Comparison of ENCODE assay signal across 16 cellular contexts in the genomic region with DNA sequence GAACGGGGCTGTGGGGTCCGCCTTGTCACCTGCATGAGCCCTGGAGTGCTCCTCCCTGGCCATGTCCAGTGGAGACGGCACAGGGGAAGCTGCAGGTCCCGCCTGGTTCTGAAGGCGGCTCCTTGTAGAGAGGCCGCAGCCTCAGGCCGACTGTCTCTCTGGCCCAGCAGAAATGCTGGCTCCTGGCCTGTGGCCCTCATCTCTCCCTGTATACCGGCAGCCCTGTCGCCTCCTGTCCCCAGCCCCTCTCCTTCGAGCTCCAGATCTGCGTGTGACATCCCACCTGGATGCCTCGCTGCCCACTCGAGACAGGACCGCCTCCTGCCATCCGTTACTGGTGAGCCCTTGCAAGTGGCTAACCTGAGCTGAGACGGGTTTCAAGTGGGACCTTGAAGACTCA.
DNase-seq lines count a peak whose midpoint lies in the region; ATAC-seq, FAIRE-seq and TF ChIP-seq lines count a peak whose summit lies in the region.
"Had no signal": no experiment of that assay in that cellular context is flagged by ENCODE, and none has a peak within 500 bp of the region (broad histone marks: within the 10 kb centered on the region; RNA-seq: fewer than 3 reads in every experiment).

No MANE protein-coding gene starts in this region.

- no peak for ATAC-seq in Right ventricle myocardium inferior
- ATAC-seq in left cardiac atrium: peak; percentile 26 to 36
- ATAC-seq in HG02852 (IDR thresholded peaks at IDR 0.05; ENCODE audit: unreplicated experiment): no peak
- no peak for ATAC-seq in PC-3

- H3K9ac ChIP-seq in kidney (ENCODE audit: low read length in 2 of 2): no peak overlapping the region
- no peak overlapping the region for H3K9ac ChIP-seq in PC-3 (ENCODE audit: low read length)
- H3K9ac ChIP-seq: BLaER1 treated with 17β-estradiol and CSF1 and Interleukin-3, amounts not matched to agents 10 nM and 100 nM; GM23248 had no signal

- POLR2A ChIA-PET in PC-3 (lab: Charles Lee; ENCODE audit: unreplicated experiment): no interaction called here

- H3K9me2 ChIP-seq in PC-3 (replicated peaks; ENCODE audit: low read length): no peaks in the 10 kb centered on the region

- no peaks in the 10 kb centered on the region for H4K20me1 ChIP-seq in PC-3 (ENCODE audit: low read length)

- H3K4me2 ChIP-seq in PC-3 (ENCODE audit: low read length): no peak overlapping the region

- TF ChIP-seq CTCF in kidney (IDR thresholded peaks at IDR 0.05; ENCODE audit: borderline replicate concordance, extremely low read depth, insufficient read depth): no peak
- TF ChIP-seq CTCF in PC-3 (conservative IDR thresholded peaks at IDR 0.05; ENCODE audit: low read depth, low read length): no peak

- H3K9me3 ChIP-seq in kidney (ENCODE audit: control insufficient read depth in 1 of 2, low read length in 2 of 2): no peaks in the 10 kb centered on the region
- H3K9me3 ChIP-seq in PC-3 (ENCODE audit: low read length): no peaks in the 10 kb centered on the region
- H3K9me3 ChIP-seq: BLaER1 treated with 17β-estradiol and CSF1 and Interleukin-3, amounts not matched to agents 10 nM and 100 nM had no signal

- H3K4me1 ChIP-seq in kidney (ENCODE audit: control insufficient read depth in 1 of 2, insufficient read depth in 1 of 2, low read depth in 1 of 2, low read length in 2 of 2) (no peaks in the 10 kb centered on the region), PC-3 (ENCODE audit: insufficient read depth, low read length) (no peaks in the 10 kb centered on the region)

- H2AFZ ChIP-seq in PC-3 (ENCODE audit: low read length): no peak overlapping the region
- H2AFZ ChIP-seq: GM23248 had no signal

- no peak for FAIRE-seq in kidney (lab: Jason Lieb, UNC)
- FAIRE-seq: GM18507 had no signal

- H3K36me3 ChIP-seq in kidney (ENCODE audit: control insufficient read depth in 1 of 2, insufficient read depth in 2 of 2, low read length in 2 of 2): no peaks in the 10 kb centered on the region
- H3K36me3 ChIP-seq in PC-3 (ENCODE audit: low read depth, low read length): no peaks in the 10 kb centered on the region
- H3K36me3 ChIP-seq: BLaER1 treated with 17β-estradiol and CSF1 and Interleukin-3, amounts not matched to agents 10 nM and 100 nM had no signal

- H3K27me3 ChIP-seq in PC-3 (ENCODE audit: low read length): 0 out of 2 replicates have a peak, but pooled peaks cover 5% of the 10 kb centered on the region
- H3K27me3 ChIP-seq: BLaER1 treated with 17β-estradiol and CSF1 and Interleukin-3, amounts not matched to agents 10 nM and 100 nM had no signal

- no peaks in the 10 kb centered on the region for H3F3A ChIP-seq in PC-3 (ENCODE audit: low read length, unreplicated experiment)

- CTCF ChIA-PET in PC-3 (lab: Charles Lee): no interaction called here

- no peak overlapping the region for H3K4me3 ChIP-seq in kidney (ENCODE audit: low read length in 2 of 2)
- H3K4me3 ChIP-seq in PC-3 (ENCODE audit: low read length): no peak overlapping the region
- H3K4me3 ChIP-seq: BLaER1 treated with 17β-estradiol and CSF1 and Interleukin-3, amounts not matched to agents 10 nM and 100 nM; GM23248 had no signal

- no TSS peak for BruUV-seq in PC-3 (replicated peaks; lab: Mats Ljungman, UMichigan)

- H3K79me2 ChIP-seq in PC-3 (ENCODE audit: low read length): no peaks in the 10 kb centered on the region

- intact Hi-C loops in Right ventricle myocardium inferior (cut with DNase I) (no loop called here), cardiac septum (cut with DNase I) (no loop called here), left cardiac atrium (cut with DNase I) (no loop called here), kidney (cut with DNase I) (no loop called here), PC-3 (cut with micrococcal nuclease) (no loop called here)

- DNase-seq in Right ventricle myocardium inferior (ENCODE audit: missing footprints) (peak; percentile 69), cardiac septum (ENCODE audit: low spot score) (no peak), left cardiac atrium (no peak), kidney (peak; percentile 60), PC-3 (no peak), SW480 (ENCODE audit: low spot score) (no peak)
- DNase-seq: 8988T; AML-193; CD4-positive, CD25-positive, alpha-beta regulatory T cell; DMS53; GF-D8; GM23248; H7 had no signal

- no peak overlapping the region for H3K27ac ChIP-seq in kidney (ENCODE audit: low read depth in 2 of 2, low read length in 2 of 2)
- no peak overlapping the region for H3K27ac ChIP-seq in PC-3 (ENCODE audit: low read length)
- H3K27ac ChIP-seq: BLaER1 treated with 17β-estradiol and CSF1 and Interleukin-3, amounts not matched to agents 10 nM and 100 nM; GM23248 had no signal

Comparison
In these comparisons a context has a peak if more than half of its experiments do, and no peak if none do; other contexts are left out.
1. ATAC-seq: peak in left cardiac atrium (2 of 2); none in Right ventricle myocardium inferior (single experiment), HG02852 (single experiment) and PC-3 (single experiment).
2. DNase-seq: peak in Right ventricle myocardium inferior (single experiment) and kidney (single experiment); none in cardiac septum (single experiment), left cardiac atrium (single experiment), PC-3 (single experiment) and SW480 (single experiment).